In the genomic region with DNA sequence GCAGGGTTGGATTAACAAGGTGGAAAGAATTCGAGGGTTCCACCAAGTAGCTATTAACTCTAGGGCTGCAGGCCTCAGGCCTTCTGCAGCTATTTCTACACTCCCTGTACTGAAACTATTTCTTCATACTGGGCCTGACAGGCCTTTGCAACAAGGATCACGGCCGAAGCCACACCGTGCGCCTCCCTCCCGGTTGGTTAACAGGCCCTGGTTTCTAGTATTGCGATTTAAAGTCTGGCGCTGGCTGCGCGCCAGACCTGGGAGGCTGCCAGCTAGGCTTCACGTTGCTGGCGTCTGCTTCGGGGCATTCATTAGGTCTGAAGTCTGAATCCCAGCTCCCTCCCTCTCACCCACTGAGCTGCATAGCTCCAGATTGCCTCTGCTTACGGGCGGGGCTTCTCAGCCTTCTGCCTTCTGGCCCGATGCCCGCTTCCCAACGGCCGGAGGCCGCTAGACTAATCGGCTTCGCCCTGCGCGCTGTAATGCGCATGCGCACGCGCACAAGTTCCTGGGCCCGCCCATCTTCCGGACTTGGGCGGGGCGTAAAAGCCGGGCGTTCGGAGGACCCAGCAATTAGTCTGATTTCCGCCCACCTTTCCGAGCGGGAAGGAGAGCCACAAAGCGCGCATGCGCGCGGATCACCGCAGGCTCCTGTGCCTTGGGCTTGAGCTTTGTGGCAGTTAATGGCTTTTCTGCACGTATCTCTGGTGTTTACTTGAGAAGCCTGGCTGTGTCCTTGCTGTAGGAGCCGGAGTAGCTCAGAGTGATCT, we compare ENCODE assay signal across 1 cellular context.
TF ChIP-seq lines count a peak whose summit lies in the region.

No MANE protein-coding gene starts in this region.

TF ChIP-seq in A549, 52 proteins besides CTCF, POLR2A, EP300 and RAD21 (continued from another document):
- TF ChIP-seq JUNB (IDR thresholded peaks at IDR 0.05) (no peak), NPAS2 (CRISPR knock-in tag; IDR thresholded peaks at IDR 0.05; ENCODE audit: borderline replicate concordance) (no peak), BHLHE40 (IDR thresholded peaks at IDR 0.05; ENCODE audit: low read depth, low read length) (no peak), MYC (IDR thresholded peaks at IDR 0.05; ENCODE audit: borderline replicate concordance, low read length) (no peak), TP53 (CRISPR knock-in tag; IDR thresholded peaks at IDR 0.05) (no peak), ZC3H11A (IDR thresholded peaks at IDR 0.05) (no peak), NFE2L2 (conservative IDR thresholded peaks at IDR 0.05; ENCODE audit: low read length) (no peak), ZSCAN20 (CRISPR knock-in tag; IDR thresholded peaks at IDR 0.05) (no peak), NR3C1 (IDR thresholded peaks at IDR 0.05) (no peak), TFCP2L1 (CRISPR knock-in tag; IDR thresholded peaks at IDR 0.05) (no peak), CHD2 (IDR thresholded peaks at IDR 0.05; ENCODE audit: low read length, partially characterized antibody) (no peak), CBX8 (IDR thresholded peaks at IDR 0.05) (no peak), FOSB (CRISPR knock-in tag; IDR thresholded peaks at IDR 0.05) (0 out of 2 replicates have a peak, but pooled peaks have one; percentile 61), CEBPB (IDR thresholded peaks at IDR 0.05) (peak; percentile 33 to 58; a peak in 1 of 4 replicates), RFX5 (IDR thresholded peaks at IDR 0.05) (no peak), KDM1A (IDR thresholded peaks at IDR 0.05; ENCODE audit: low read depth) (no peak), JUN (IDR thresholded peaks at IDR 0.05) (peak; percentile 86 to 89), HOXA7 (CRISPR knock-in tag; IDR thresholded peaks at IDR 0.05) (peak; percentile 58; the same call in 1 of the 2 replicates), POLR2AphosphoS2 (conservative IDR thresholded peaks at IDR 0.05; ENCODE audit: low read length) (no peak; the same call in 1 of the 2 replicates), E2F6 (IDR thresholded peaks at IDR 0.05; ENCODE audit: borderline replicate concordance, low read depth) (peak; percentile 5; the same call in 1 of the 2 replicates), FOSL2 (IDR thresholded peaks at IDR 0.05) (no peak), FOSL2 (CRISPR knock-in tag; IDR thresholded peaks at IDR 0.05) (no peak), KDM5A (IDR thresholded peaks at IDR 0.05) (no peak), SMC3 (IDR thresholded peaks at IDR 0.05) (no peak), BCL3 (IDR thresholded peaks at IDR 0.05) (peak; percentile 53; the same call in 1 of the 3 replicates), HMGXB4 (CRISPR knock-in tag; IDR thresholded peaks at IDR 0.05; ENCODE audit: borderline replicate concordance) (no peak)
- TF ChIP-seq, protein P1, sequence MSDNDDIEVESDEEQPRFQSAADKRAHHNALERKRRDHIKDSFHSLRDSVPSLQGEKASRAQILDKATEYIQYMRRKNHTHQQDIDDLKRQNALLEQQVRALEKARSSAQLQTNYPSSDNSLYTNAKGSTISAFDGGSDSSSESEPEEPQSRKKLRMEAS (IDR thresholded peaks at IDR 0.05), result peak; percentile 79
- TF ChIP-seq, protein P2, sequence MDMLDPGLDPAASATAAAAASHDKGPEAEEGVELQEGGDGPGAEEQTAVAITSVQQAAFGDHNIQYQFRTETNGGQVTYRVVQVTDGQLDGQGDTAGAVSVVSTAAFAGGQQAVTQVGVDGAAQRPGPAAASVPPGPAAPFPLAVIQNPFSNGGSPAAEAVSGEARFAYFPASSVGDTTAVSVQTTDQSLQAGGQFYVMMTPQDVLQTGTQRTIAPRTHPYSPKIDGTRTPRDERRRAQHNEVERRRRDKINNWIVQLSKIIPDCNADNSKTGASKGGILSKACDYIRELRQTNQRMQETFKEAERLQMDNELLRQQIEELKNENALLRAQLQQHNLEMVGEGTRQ (IDR thresholded peaks at IDR 0.05), result no peak
- TF ChIP-seq, protein P3, sequence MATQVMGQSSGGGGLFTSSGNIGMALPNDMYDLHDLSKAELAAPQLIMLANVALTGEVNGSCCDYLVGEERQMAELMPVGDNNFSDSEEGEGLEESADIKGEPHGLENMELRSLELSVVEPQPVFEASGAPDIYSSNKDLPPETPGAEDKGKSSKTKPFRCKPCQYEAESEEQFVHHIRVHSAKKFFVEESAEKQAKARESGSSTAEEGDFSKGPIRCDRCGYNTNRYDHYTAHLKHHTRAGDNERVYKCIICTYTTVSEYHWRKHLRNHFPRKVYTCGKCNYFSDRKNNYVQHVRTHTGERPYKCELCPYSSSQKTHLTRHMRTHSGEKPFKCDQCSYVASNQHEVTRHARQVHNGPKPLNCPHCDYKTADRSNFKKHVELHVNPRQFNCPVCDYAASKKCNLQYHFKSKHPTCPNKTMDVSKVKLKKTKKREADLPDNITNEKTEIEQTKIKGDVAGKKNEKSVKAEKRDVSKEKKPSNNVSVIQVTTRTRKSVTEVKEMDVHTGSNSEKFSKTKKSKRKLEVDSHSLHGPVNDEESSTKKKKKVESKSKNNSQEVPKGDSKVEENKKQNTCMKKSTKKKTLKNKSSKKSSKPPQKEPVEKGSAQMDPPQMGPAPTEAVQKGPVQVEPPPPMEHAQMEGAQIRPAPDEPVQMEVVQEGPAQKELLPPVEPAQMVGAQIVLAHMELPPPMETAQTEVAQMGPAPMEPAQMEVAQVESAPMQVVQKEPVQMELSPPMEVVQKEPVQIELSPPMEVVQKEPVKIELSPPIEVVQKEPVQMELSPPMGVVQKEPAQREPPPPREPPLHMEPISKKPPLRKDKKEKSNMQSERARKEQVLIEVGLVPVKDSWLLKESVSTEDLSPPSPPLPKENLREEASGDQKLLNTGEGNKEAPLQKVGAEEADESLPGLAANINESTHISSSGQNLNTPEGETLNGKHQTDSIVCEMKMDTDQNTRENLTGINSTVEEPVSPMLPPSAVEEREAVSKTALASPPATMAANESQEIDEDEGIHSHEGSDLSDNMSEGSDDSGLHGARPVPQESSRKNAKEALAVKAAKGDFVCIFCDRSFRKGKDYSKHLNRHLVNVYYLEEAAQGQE (IDR thresholded peaks at IDR 0.05), result no peak
